Comparison of ENCODE assay signal across 8 cellular contexts in genomic region chr6:27694547-27694874, GRCh38.
A peak's percentile ranks its signal among the peaks of the same experiment; 100 is the strongest.
DNase-seq lines count a peak whose midpoint lies in the region; ATAC-seq and TF ChIP-seq lines count a peak whose summit lies in the region.

No MANE protein-coding gene starts in this region.

- peak overlapping the region; percentile 88 for H3K27ac Mint-ChIP-seq in activated CD4-positive, alpha-beta T cell treated with anti-CD3 and anti-CD28 coated beads, Interleukin-2, amount 10 ng/mL, durations not matched to agents 24 days and 14 days
- peak overlapping the region in 1 of 2 donors; percentile 90 for H3K27ac Mint-ChIP-seq in T-cell
- peak overlapping the region; percentile 99 for H3K27ac Mint-ChIP-seq in glutamatergic neuron (ENCODE audit: unreplicated experiment)
- H3K27ac Mint-ChIP-seq in stimulated activated memory B cell treated with anti-CD40 and anti-IgM and Interleukin-4, amounts not matched to agents 10 μg/mL and 1 μg/mL and 100 μg/mL, for 72 hours = peak overlapping the region; percentile 95

- intact Hi-C loops in activated CD4-positive, alpha-beta T cell treated with anti-CD3 and anti-CD28 coated beads, Interleukin-2, amount 10 ng/mL, durations not matched to agents 24 days and 14 days (cut with micrococcal nuclease) = no loop called here

- POLR2A ChIA-PET in T-cell (lab: Charles Lee) = no interaction called here

- peaks cover 8% of the 10 kb centered on the region for H3K27me3 Mint-ChIP-seq in activated CD4-positive, alpha-beta T cell treated with anti-CD3 and anti-CD28 coated beads, Interleukin-2, amount 10 ng/mL, durations not matched to agents 24 days and 14 days
- H3K27me3 Mint-ChIP-seq in T-cell = no peaks in the 10 kb centered on the region
- H3K27me3 Mint-ChIP-seq in glutamatergic neuron (ENCODE audit: unreplicated experiment) = peaks cover 7% of the 10 kb centered on the region
- no peaks in the 10 kb centered on the region for H3K27me3 Mint-ChIP-seq in stimulated activated memory B cell treated with anti-CD40 and anti-IgM and Interleukin-4, amounts not matched to agents 10 μg/mL and 1 μg/mL and 100 μg/mL, for 72 hours

- peak in 1 of 4 experiments; percentile 19 for ATAC-seq in T-cell (replicated peaks in 1 of 4)
- no peak for ATAC-seq in stimulated activated memory B cell treated with anti-CD40 and anti-IgM and Interleukin-4, amounts not matched to agents 10 μg/mL and 1 μg/mL and 100 μg/mL, for 72 hours
- no peak for ATAC-seq in GM18907 (IDR thresholded peaks at IDR 0.05; ENCODE audit: unreplicated experiment)

- H3K9me3 Mint-ChIP-seq in activated CD4-positive, alpha-beta T cell treated with anti-CD3 and anti-CD28 coated beads, Interleukin-2, amount 10 ng/mL, durations not matched to agents 24 days and 14 days = peaks cover 9% of the 10 kb centered on the region
- H3K9me3 Mint-ChIP-seq in T-cell (no peaks in the 10 kb centered on the region), glutamatergic neuron (ENCODE audit: unreplicated experiment) (peaks cover 11% of the 10 kb centered on the region)
- no peaks in the 10 kb centered on the region for H3K9me3 Mint-ChIP-seq in stimulated activated memory B cell treated with anti-CD40 and anti-IgM and Interleukin-4, amounts not matched to agents 10 μg/mL and 1 μg/mL and 100 μg/mL, for 72 hours

- H3K27ac ChIP-seq in caudate nucleus (ENCODE audit: low read depth, low read length) = no peak overlapping the region

- DNase-seq in activated CD4-positive, alpha-beta T cell treated with anti-CD3 and anti-CD28 coated beads, Interleukin-2, amount 10 ng/mL, durations not matched to agents 24 days and 14 days = no peak
- no peak for DNase-seq in activated CD4-positive, alpha-beta T cell treated with anti-CD3 and anti-CD28 coated beads for 1 hour
- DNase-seq in T-cell (no peak), glutamatergic neuron (no peak), caudate nucleus (lab: John Stamatoyannopoulos, UW) (no peak), NCI-H2196 treated with DMSO at 0.1 percent for 48 hours (lab: John Stamatoyannopoulos, UW; ENCODE audit: unreplicated experiment) (no peak)

- H3K4me3 Mint-ChIP-seq in activated CD4-positive, alpha-beta T cell treated with anti-CD3 and anti-CD28 coated beads, Interleukin-2, amount 10 ng/mL, durations not matched to agents 24 days and 14 days = peak overlapping the region; percentile 95
- peak overlapping the region; percentile 94 to 97 (median 97) for H3K4me3 Mint-ChIP-seq in T-cell
- H3K4me3 Mint-ChIP-seq in glutamatergic neuron (ENCODE audit: unreplicated experiment) = peak overlapping the region; percentile 99
- H3K4me3 Mint-ChIP-seq in stimulated activated memory B cell treated with anti-CD40 and anti-IgM and Interleukin-4, amounts not matched to agents 10 μg/mL and 1 μg/mL and 100 μg/mL, for 72 hours = peak overlapping the region; percentile 96

- peaks cover 8% of the 10 kb centered on the region for H3K36me3 Mint-ChIP-seq in activated CD4-positive, alpha-beta T cell treated with anti-CD3 and anti-CD28 coated beads, Interleukin-2, amount 10 ng/mL, durations not matched to agents 24 days and 14 days (ENCODE audit: low read depth)
- H3K36me3 Mint-ChIP-seq in T-cell (peaks cover 9% of the 10 kb centered on the region), glutamatergic neuron (ENCODE audit: unreplicated experiment) (no peaks in the 10 kb centered on the region)
- H3K36me3 Mint-ChIP-seq in stimulated activated memory B cell treated with anti-CD40 and anti-IgM and Interleukin-4, amounts not matched to agents 10 μg/mL and 1 μg/mL and 100 μg/mL, for 72 hours = peaks cover 14% of the 10 kb centered on the region

- CTCF ChIA-PET in T-cell (lab: Charles Lee) = interaction anchor here in 1 of 2 donors (0.6 to 0.8 kb wide), 3 partner anchors 16 to 1934 kb away, joined by 3 to 4 read pairs (median 3); no protein-coding TSS in a partner anchor

- peaks cover 16% of the 10 kb centered on the region for H3K4me1 Mint-ChIP-seq in activated CD4-positive, alpha-beta T cell treated with anti-CD3 and anti-CD28 coated beads, Interleukin-2, amount 10 ng/mL, durations not matched to agents 24 days and 14 days
- H3K4me1 Mint-ChIP-seq in T-cell (peaks cover 22 to 35% (median 32%) of the 10 kb centered on the region in 3 donors), glutamatergic neuron (ENCODE audit: low read depth, unreplicated experiment) (no peaks in the 10 kb centered on the region)
- H3K4me1 Mint-ChIP-seq in stimulated activated memory B cell treated with anti-CD40 and anti-IgM and Interleukin-4, amounts not matched to agents 10 μg/mL and 1 μg/mL and 100 μg/mL, for 72 hours = peaks cover 35% of the 10 kb centered on the region

- no peak for TF ChIP-seq CTCF in glutamatergic neuron (IDR thresholded peaks at IDR 0.05; ENCODE audit: partially characterized antibody, unreplicated experiment)
